9 cellular contexts compared by ENCODE assay signal in genomic region chr1:184483101-184483813, GRCh38.
DNase-seq lines count a peak whose midpoint lies in the region; ATAC-seq and TF ChIP-seq lines count a peak whose summit lies in the region.
"Had no signal": no experiment of that assay in that cellular context is flagged by ENCODE, and none has a peak within 500 bp of the region (broad histone marks: within the 10 kb centered on the region; RNA-seq: fewer than 3 reads in every experiment).

No MANE protein-coding gene starts in this region.

- no peaks in the 10 kb centered on the region for H3K4me1 ChIP-seq in DOHH2 (ENCODE audit: control insufficient read depth, low read length)
- peaks cover 33% of the 10 kb centered on the region for H3K4me1 ChIP-seq in OCI-LY3 (ENCODE audit: low read length)
- H3K4me1 ChIP-seq in parathyroid adenoma: peaks cover 3% of the 10 kb centered on the region

- no peak overlapping the region for H3K27ac ChIP-seq in DOHH2 (ENCODE audit: low read depth, low read length)
- H3K27ac ChIP-seq in OCI-LY3 (ENCODE audit: low read length): no peak overlapping the region
- H3K27ac ChIP-seq in parathyroid adenoma: peak overlapping the region; percentile 72

- H4K20me1 ChIP-seq in DOHH2 (ENCODE audit: control insufficient read depth, insufficient read depth, low read depth, low read length): no peaks in the 10 kb centered on the region
- no peaks in the 10 kb centered on the region for H4K20me1 ChIP-seq in OCI-LY3 (ENCODE audit: insufficient read depth, low read length)

- H3K36me3 ChIP-seq in DOHH2 (ENCODE audit: control insufficient read depth, low read length) (no peaks in the 10 kb centered on the region), OCI-LY3 (replicated peaks; ENCODE audit: low read depth, low read length) (no peaks in the 10 kb centered on the region), parathyroid adenoma (ENCODE audit: control insufficient read depth, insufficient read depth, low read length) (no peaks in the 10 kb centered on the region)

- H3K4me2 ChIP-seq in DOHH2 (ENCODE audit: low read length) (no peak overlapping the region), OCI-LY3 (ENCODE audit: low read length) (no peak overlapping the region; the same call in 1 of the 2 replicates), parathyroid adenoma (ENCODE audit: low read length) (peak overlapping the region; percentile 37)

- TF ChIP-seq CTCF in DOHH2 (IDR thresholded peaks at IDR 0.05; ENCODE audit: low read depth, low read length, poor library complexity, severe bottlenecking) (peak; percentile 20), OCI-LY3 (IDR thresholded peaks at IDR 0.05; ENCODE audit: low read depth, low read length) (peak; percentile 58), parathyroid adenoma (IDR thresholded peaks at IDR 0.05) (no peak)

- H3K9me2 ChIP-seq in DOHH2 (replicated peaks; ENCODE audit: control insufficient read depth, low read length): no peaks in the 10 kb centered on the region

- ATAC-seq in HG03354 (IDR thresholded peaks at IDR 0.05; ENCODE audit: poor library complexity, severe bottlenecking, unreplicated experiment) (no peak), GM19324 (IDR thresholded peaks at IDR 0.05; ENCODE audit: low FRiP score, unreplicated experiment) (no peak)

- no peaks in the 10 kb centered on the region for H3F3A ChIP-seq in DOHH2 (ENCODE audit: control insufficient read depth, insufficient read depth)

- DNase-seq in fibroblast of peridontal ligament (ENCODE audit: extremely low read depth): peak; percentile 65
- no peak for DNase-seq in RKO (ENCODE audit: low spot score)
- no peak for DNase-seq in NK-92 treated with Interleukin-12 subunit alpha and Interleukin-12 subunit beta, amount 100 ng/mL, for 24 hours (lab: John Stamatoyannopoulos, UW)
- DNase-seq: activated B cell treated with CpG ODN at 0.5 μM for 24 hours had no signal

- no peaks in the 10 kb centered on the region; the same call in 1 of the 2 replicates for H3K27me3 ChIP-seq in DOHH2 (ENCODE audit: control insufficient read depth, low read length)
- H3K27me3 ChIP-seq in OCI-LY3 (ENCODE audit: low read depth, low read length): no peaks in the 10 kb centered on the region
- no peaks in the 10 kb centered on the region for H3K27me3 ChIP-seq in parathyroid adenoma (ENCODE audit: control insufficient read depth, insufficient read depth, low read length)

- H2AFZ ChIP-seq in OCI-LY3 (ENCODE audit: low read depth, low read length) (no peak overlapping the region), parathyroid adenoma (no peak overlapping the region)

- H3K4me3 ChIP-seq in DOHH2 (ENCODE audit: low read length) (no peak overlapping the region), OCI-LY3 (ENCODE audit: low read length) (no peak overlapping the region), parathyroid adenoma (ENCODE audit: low read depth, low read length) (no peak overlapping the region)

- no peaks in the 10 kb centered on the region for H3K79me2 ChIP-seq in DOHH2 (ENCODE audit: control insufficient read depth, low read length)
- H3K79me2 ChIP-seq in OCI-LY3 (ENCODE audit: low read length): no peaks in the 10 kb centered on the region
- H3K79me2 ChIP-seq in parathyroid adenoma: no peaks in the 10 kb centered on the region

- H3K9ac ChIP-seq in OCI-LY3 (ENCODE audit: low read length): no peak overlapping the region
- H3K9ac ChIP-seq in parathyroid adenoma: no peak overlapping the region

- H3K9me3 ChIP-seq in DOHH2 (ENCODE audit: control insufficient read depth, insufficient read depth, low read length) (no peaks in the 10 kb centered on the region), OCI-LY3 (ENCODE audit: insufficient read depth, low read length) (no peaks in the 10 kb centered on the region), parathyroid adenoma (ENCODE audit: control insufficient read depth, low read length) (no peaks in the 10 kb centered on the region)
